In the genomic region with DNA sequence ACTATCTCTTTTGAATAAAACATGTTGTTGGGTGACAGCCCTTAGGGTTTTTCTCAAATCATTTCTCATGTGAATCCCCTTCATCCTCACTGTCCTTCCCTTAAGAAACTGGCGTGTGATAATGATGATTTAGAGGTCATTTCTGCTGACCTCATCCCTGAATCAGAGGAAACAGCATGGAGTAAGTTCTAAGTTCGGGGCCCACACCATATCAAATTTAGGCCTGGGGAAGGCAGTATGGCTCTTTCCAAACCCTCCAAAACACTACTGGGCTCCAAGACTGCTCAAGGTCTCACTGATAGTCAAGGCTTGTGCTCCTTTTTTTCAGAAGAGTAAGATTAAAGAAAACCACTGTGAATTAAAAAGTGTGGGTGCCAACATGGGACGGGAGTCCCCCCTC, we compare ENCODE assay signal across 8 cellular contexts. TPM values are rescaled to one million over a fixed set of nuclear protein-coding genes. Genes with fewer than 3 reads are reported as not detected.
DNase-seq lines count a peak whose midpoint lies in the region; ATAC-seq and TF ChIP-seq lines count a peak whose summit lies in the region.

No MANE protein-coding gene starts in this region.

- H3K36me3 ChIP-seq in adrenal gland (replicated peaks in 1 of 2) (no peaks in the 10 kb centered on the region), right lobe of liver (no peaks in the 10 kb centered on the region), tibial artery (no peaks in the 10 kb centered on the region)

- H3K36me3 Mint-ChIP-seq in activated T-cell treated with anti-CD3 and anti-CD28 coated beads, Interleukin-2, amount 50 U/mL, for 4 hours (ENCODE audit: insufficient read depth) = no peaks in the 10 kb centered on the region

- H3K9me3 Mint-ChIP-seq in activated T-cell treated with anti-CD3 and anti-CD28 coated beads, Interleukin-2, amount 50 U/mL, for 4 hours = no peaks in the 10 kb centered on the region

- intact Hi-C loops in adrenal gland (cut with DNase I) = no loop called here
- intact Hi-C loops in right lobe of liver (cut with DNase I) = no loop called here
- intact Hi-C loops in tibial artery (cut with DNase I; ENCODE audit: low total_unique reads) = no loop called here

- ATAC-seq in activated T-cell treated with anti-CD3 and anti-CD28 coated beads, Interleukin-2, amount 50 U/mL, for 4 hours = no peak
- ATAC-seq in right lobe of liver = no peak
- no peak for ATAC-seq in HG03108 (IDR thresholded peaks at IDR 0.05; ENCODE audit: unreplicated experiment)
- ATAC-seq in HG02981 (IDR thresholded peaks at IDR 0.05; ENCODE audit: unreplicated experiment) = no peak

- DNase-seq in activated T-cell treated with anti-CD3 and anti-CD28 coated beads, Interleukin-2, amount 50 U/mL, for 4 hours = no peak
- DNase-seq in activated T-cell treated with anti-CD3 and anti-CD28 coated beads for 4 hours (no peak), adrenal gland (no peak), right lobe of liver (no peak), tibial artery (no peak), NCI-H345 treated with DMSO at 0.1 percent for 48 hours (lab: John Stamatoyannopoulos, UW; ENCODE audit: unreplicated experiment) (no peak)

- peaks cover 45% of the 10 kb centered on the region for H3K4me1 Mint-ChIP-seq in activated T-cell treated with anti-CD3 and anti-CD28 coated beads, Interleukin-2, amount 50 U/mL, for 4 hours (ENCODE audit: low read depth)

- TF ChIP-seq CTCF in adrenal gland (IDR thresholded peaks at IDR 0.05) (no peak), right lobe of liver (IDR thresholded peaks at IDR 0.05) (no peak), tibial artery (IDR thresholded peaks at IDR 0.05) (no peak)

- H3K27ac ChIP-seq in adrenal gland (peak overlapping the region; percentile 68 to 96 (median 85)), right lobe of liver (peak overlapping the region; percentile 65 to 90 (median 71)), tibial artery (peak overlapping the region; percentile 96 to 97)

- TF ChIP-seq POLR2A in adrenal gland (IDR thresholded peaks at IDR 0.05) = no peak
- TF ChIP-seq POLR2A in right lobe of liver (IDR thresholded peaks at IDR 0.05) = no peak

- H3K9me3 ChIP-seq in adrenal gland (replicated peaks in 1 of 3) (no peaks in the 10 kb centered on the region), right lobe of liver (no peaks in the 10 kb centered on the region), tibial artery (no peaks in the 10 kb centered on the region)

- H3K4me3 ChIP-seq in adrenal gland (peak overlapping the region in 1 of 4 donors; percentile 88), right lobe of liver (no peak overlapping the region), tibial artery (peak overlapping the region; percentile 84 to 91)

- 30 to 38% (median 34%) methylated on average over 3 of the region's 3 CpGs for WGBS in adrenal gland, 4 donors
- WGBS in right lobe of liver (ENCODE audit: insufficient coverage, low coverage, low lambda C conversion rate, missing lambda C conversion rate) = 63% methylated on average over 3 of the region's 3 CpGs

- H3K4me3 Mint-ChIP-seq in activated T-cell treated with anti-CD3 and anti-CD28 coated beads, Interleukin-2, amount 50 U/mL, for 4 hours = peak overlapping the region; percentile 98

- H3K27me3 ChIP-seq in adrenal gland (no peaks in the 10 kb centered on the region), right lobe of liver (no peaks in the 10 kb centered on the region), tibial artery (no peaks in the 10 kb centered on the region)

- H3K4me1 ChIP-seq in adrenal gland (replicated peaks in 1 of 2) (peaks cover 27 to 45% of the 10 kb centered on the region in 2 donors), right lobe of liver (peaks cover 0 to 6% (median 0%) of the 10 kb centered on the region in 4 donors), tibial artery (peaks cover 5 to 44% (median 37%) of the 10 kb centered on the region in 4 donors)

- H3K27me3 Mint-ChIP-seq in activated T-cell treated with anti-CD3 and anti-CD28 coated beads, Interleukin-2, amount 50 U/mL, for 4 hours (ENCODE audit: low read depth) = peaks cover 3% of the 10 kb centered on the region

RNA-seq across cellular contexts. Expression of a gene that starts 0.9 kb away (rescaled TPM):
- total RNA-seq in activated T-cell treated with anti-CD3 and anti-CD28 coated beads, Interleukin-2, amount 50 U/mL, for 4 hours = 1 to 10 TPM; 6.8 to 8.5 (median 7.4) TPM
- 10 to 100 TPM; 22.1 to 57.4 (median 34.9) TPM for total RNA-seq in adrenal gland
- polyA plus RNA-seq in adrenal gland = 10 to 100 TPM; 22.1 to 25.7 (median 25.1) TPM
- 1 to 10 TPM; 1.3 to 8.7 (median 3.6) TPM for total RNA-seq in right lobe of liver

RNA-seq across cellular contexts. Expression of a gene that starts 18.9 kb away (rescaled TPM):
- total RNA-seq in activated T-cell treated with anti-CD3 and anti-CD28 coated beads, Interleukin-2, amount 50 U/mL, for 4 hours = 10 to 100 TPM; 35.9 to 42.2 (median 38.6) TPM
- total RNA-seq in adrenal gland = 100 to 1,000 TPM in 1 of 8 donors, 10 to 100 TPM in 7; 54.1 to 113 (median 85.8) TPM
- polyA plus RNA-seq in adrenal gland = 10 to 100 TPM; 30.4 to 85.9 (median 32.7) TPM
- total RNA-seq in right lobe of liver = 10 to 100 TPM; 25.2 to 30.5 (median 27.6) TPM

Comparison
In these comparisons a context has a peak if more than half of its experiments do, and no peak if none do; other contexts are left out.
1. H3K4me3 ChIP-seq: peak in tibial artery (2 of 2); none in right lobe of liver (0 of 3).
2. Peak in every context shown above with its lines, with median percentiles within 50 percentile points of each other: H3K27ac ChIP-seq.